9 cellular contexts compared by ENCODE assay signal in the genomic region with DNA sequence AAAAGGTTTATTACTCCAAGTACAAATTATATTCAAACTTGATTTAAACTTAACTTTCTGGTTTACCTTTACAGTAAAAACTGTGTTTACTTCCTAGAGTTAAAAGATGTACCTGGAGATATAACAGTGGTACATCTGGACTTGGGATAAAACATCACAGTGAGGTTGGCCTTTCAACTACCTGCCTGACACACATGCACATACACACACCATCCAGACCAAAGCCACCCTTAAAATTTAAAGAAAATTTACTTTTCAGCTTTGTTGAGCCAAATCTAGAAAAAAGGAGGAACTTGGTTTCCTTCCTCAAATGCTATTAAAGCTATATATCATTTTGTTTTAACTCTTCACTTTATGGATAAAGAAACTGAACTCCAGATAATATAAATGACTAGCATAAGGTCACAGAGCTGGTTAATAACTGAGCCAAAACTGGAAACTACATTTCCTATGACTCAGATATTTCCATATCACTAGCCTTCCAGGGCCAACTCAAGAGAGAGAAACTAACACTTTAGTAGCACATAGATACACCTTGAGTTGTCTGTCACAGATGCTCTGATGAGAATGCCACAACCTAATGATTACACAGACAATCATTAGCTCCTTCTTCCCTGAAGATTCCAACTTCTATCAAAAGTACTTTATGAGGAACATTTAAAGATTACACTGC. TPM values are rescaled to one million over a fixed set of nuclear protein-coding genes. Genes with fewer than 3 reads are reported as not detected.
DNase-seq lines count a peak whose midpoint lies in the region; ATAC-seq, FAIRE-seq and TF ChIP-seq lines count a peak whose summit lies in the region.
"Had no signal": no experiment of that assay in that cellular context is flagged by ENCODE, and none has a peak within 500 bp of the region (broad histone marks: within the 10 kb centered on the region; RNA-seq: fewer than 3 reads in every experiment).

No MANE protein-coding gene starts in this region.

- no peak overlapping the region for H3K4me3 ChIP-seq in GM12878

- in situ Hi-C loops in Caki2 (cut with HindIII; ENCODE audit: low pct_unique_long_range_greater_than_20kb, low sequenced_read_pairs) (no loop called here), GM12878 (cut with MboI) (no loop called here)

- no peaks in the 10 kb centered on the region for H4K20me1 ChIP-seq in GM12878 (ENCODE audit: control insufficient read depth, insufficient read depth)

- H3K79me2 ChIP-seq in GM12878 (ENCODE audit: control insufficient read depth, insufficient read depth, low read length) = no peaks in the 10 kb centered on the region

- peak; percentile 38 for FAIRE-seq in GM12878 (lab: Jason Lieb, UNC)

- no peak overlapping the region for H2AFZ ChIP-seq in GM12878 (ENCODE audit: control insufficient read depth, low read depth, low read length)
- H2AFZ ChIP-seq: parathyroid adenoma had no signal

- SMC1A ChIA-PET in GM12878 (lab: Charles Lee; ENCODE audit: uncharacterized antibody, unreplicated experiment) = interaction anchor here (0.7 to 1.7 kb wide), 9 partner anchors 8 to 723 kb away, joined by 3 to 12 read pairs (median 4); no protein-coding TSS in a partner anchor

- no peak for TF ChIP-seq RAD21 in GM12878 (IDR thresholded peaks at IDR 0.05; ENCODE audit: insufficient read depth, low read depth, low read length)

- no peak for TF ChIP-seq EP300 in GM12878 (IDR thresholded peaks at IDR 0.05; ENCODE audit: borderline replicate concordance in 1 of 2, control insufficient read depth in 1 of 2, low read depth in 2 of 2, low read length in 2 of 2)

- H3K27ac ChIP-seq in GM12878 (ENCODE audit: control insufficient read depth, insufficient read depth) (no peak overlapping the region), caudate nucleus (ENCODE audit: low read depth, low read length) (no peak overlapping the region)
- H3K27ac ChIP-seq: parathyroid adenoma had no signal

- H3K4me2 ChIP-seq in GM12878 (ENCODE audit: control insufficient read depth, insufficient read depth) = no peak overlapping the region

- no peaks in the 10 kb centered on the region for H3K9me3 ChIP-seq in GM12878 (replicated peaks; ENCODE audit: control insufficient read depth, insufficient read depth, low read length)

- BruUV-seq in GM12878 (replicated peaks; lab: Mats Ljungman, UMichigan) = no TSS peak

- no peaks in the 10 kb centered on the region for H3K36me3 ChIP-seq in GM12878 (ENCODE audit: control insufficient read depth in 2 of 2, insufficient read depth in 2 of 2, low read length in 1 of 2)

- no peak for TF ChIP-seq POLR2A in GM12878 (IDR thresholded peaks at IDR 0.05; ENCODE audit: low read depth, low read length)

- no peak for TF ChIP-seq CTCF in GM12878 (IDR thresholded peaks at IDR 0.05 in 2 of 3, conservative IDR thresholded peaks at IDR 0.05 in 1 of 3; ENCODE audit: control insufficient read depth in 2 of 3, extremely low read depth in 1 of 3, insufficient read depth in 1 of 3, low read depth in 3 of 3, low read length in 3 of 3)

- peak; percentile 61 for DNase-seq in Caki2 (ENCODE audit: low read depth)
- DNase-seq in GM12878 (ENCODE audit: low read depth, low spot score) = peak; percentile 28
- no peak for DNase-seq in caudate nucleus (lab: John Stamatoyannopoulos, UW)
- DNase-seq in cerebellar cortex (ENCODE audit: low spot score) = no peak
- DNase-seq in HuH-7 (ENCODE audit: low spot score) = no peak
- DNase-seq in activated naive CD4-positive, alpha-beta T cell treated with Interleukin-2 at 50 U/mL for 16 hours = no peak

- ATAC-seq in GM19455 (IDR thresholded peaks at IDR 0.05; ENCODE audit: unreplicated experiment) (peak; percentile 57), HG03280 (IDR thresholded peaks at IDR 0.05; ENCODE audit: unreplicated experiment) (peak; percentile 70), GM12878 (peak; percentile 94)

- no peak overlapping the region for H3K9ac ChIP-seq in GM12878 (ENCODE audit: control insufficient read depth, insufficient read depth, low read length)
- H3K9ac ChIP-seq: parathyroid adenoma had no signal

- intact Hi-C loops in GM12878 (cut with micrococcal nuclease; ENCODE audit: unreplicated experiment) = no loop called here

- CTCF ChIA-PET in GM12878 (lab: Yijun Ruan, JAX) = interaction anchor here (0.9 to 1.7 kb wide), 3 partner anchors 21 to 984 kb away, joined by 4 to 10 read pairs (median 5); no protein-coding TSS in a partner anchor

- H3K27me3 ChIP-seq in GM12878 (replicated peaks in 1 of 2; ENCODE audit: control insufficient read depth in 2 of 2, insufficient read depth in 2 of 2, low read length in 1 of 2) = no peaks in the 10 kb centered on the region

- POLR2A ChIA-PET in GM12878 (lab: Charles Lee) = interaction anchor here (0.5 kb wide), 1 partner anchor 452 kb away, joined by 3 read pairs; no protein-coding TSS in a partner anchor

- RAD21 ChIA-PET in GM12878 (lab: Charles Lee; ENCODE audit: unreplicated experiment) = interaction anchor here (0.9 to 1.2 kb wide), 4 partner anchors 8 to 887 kb away, joined by 3 to 4 read pairs (median 4); no protein-coding TSS in a partner anchor

- H3K4me1 ChIP-seq in GM12878 (ENCODE audit: control insufficient read depth, insufficient read depth, low read length) = no peaks in the 10 kb centered on the region
- H3K4me1 ChIP-seq: parathyroid adenoma had no signal

TF ChIP-seq in GM12878, 131 proteins besides CTCF, POLR2A, EP300 and RAD21:
- TF ChIP-seq SREBF2 (IDR thresholded peaks at IDR 0.05; ENCODE audit: low read length) = no peak
- peak; percentile 33; the same call in 1 of the 2 replicates for TF ChIP-seq MTA2 (IDR thresholded peaks at IDR 0.05; ENCODE audit: low read depth)

RNA-seq across cellular contexts. Expression of a gene that starts 40.8 kb away (rescaled TPM):
- 7.8 and 9.9 TPM in 2 replicates for total RNA-seq in Caki2 (2014; rRNA removed; shearing (Covaris generic); ENCODE audit: low replicate concordance)
- total RNA-seq in GM12878 (2013; cell fraction: nucleolus; rRNA removed) = 29.5 and 31.7 TPM in 2 replicates
- total RNA-seq in GM12878 (2014; rRNA removed) (1.5 and 2.1 TPM in 2 replicates), GM12878 (2014; rRNA removed; fragmentation: Illumina TruSeq; extraction: Trizol) (5.4 and 6.2 TPM in 2 replicates), GM12878 (2021) (3.7 and 4.2 TPM in 2 replicates)
- 5.6 TPM for polyA plus RNA-seq in GM12878 (2011; ENCODE audit: low read depth)
- polyA plus RNA-seq in GM12878 (2011; rRNA removed) (15.6 and 24.6 TPM in 2 replicates), GM12878 (2014; fragmentation: Illumina TruSeq; extraction: Trizol) (6.6 and 7.2 TPM in 2 replicates), GM12878 (2014; fragmentation: Nextera tagmentation; extraction: Ambion mirVana) (1 to 10 TPM; 8.0 to 8.1 TPM), GM12878 (2014; rRNA removed) (4.5 and 5.5 TPM in 2 replicates), GM12878 (2016; fragmentation: Nextera tagmentation; extraction: Ambion mirVana) (1 to 10 TPM; 7.2 to 8.2 TPM)
- 5.2 and 6.3 TPM in 2 replicates for polyA plus RNA-seq in GM12878 (2011; cell fraction: cytosol; rRNA removed)
- 9.5 and 10.0 TPM in 2 replicates for polyA plus RNA-seq in GM12878 (2011; cell fraction: nucleus; rRNA removed)
- polyA plus RNA-seq in GM12878 (2012) = 9.5 and 20.3 TPM in 2 replicates
- 13.1 TPM in 2 replicates for polyA minus RNA-seq in GM12878 (2011; rRNA and poly(A)+ RNA removed)
- polyA minus RNA-seq in GM12878 (2011; cell fraction: cytosol; rRNA and poly(A)+ RNA removed) = 4.8 and 7.8 TPM in 2 replicates
- polyA minus RNA-seq in GM12878 (2011; cell fraction: nucleus; rRNA and poly(A)+ RNA removed) = 14.9 and 20.8 TPM in 2 replicates

RNA-seq across cellular contexts. Expression of a gene that starts 41.2 kb away (rescaled TPM):
- total RNA-seq in Caki2 (2014; rRNA removed; shearing (Covaris generic); ENCODE audit: low replicate concordance) = 23.6 and 25.7 TPM in 2 replicates
- 27.4 and 31.8 TPM in 2 replicates for total RNA-seq in GM12878 (2013; cell fraction: nucleolus; rRNA removed)
- total RNA-seq in GM12878 (2014; rRNA removed) (6.6 and 9.2 TPM in 2 replicates), GM12878 (2014; rRNA removed; fragmentation: Illumina TruSeq; extraction: Trizol) (8.9 and 10.0 TPM in 2 replicates), GM12878 (2021) (7.0 and 7.2 TPM in 2 replicates)
- 4.6 TPM for polyA plus RNA-seq in GM12878 (2011; ENCODE audit: low read depth)
- polyA plus RNA-seq in GM12878 (2011; rRNA removed) (11.9 and 21.5 TPM in 2 replicates), GM12878 (2014; fragmentation: Illumina TruSeq; extraction: Trizol) (9.1 and 11.2 TPM in 2 replicates), GM12878 (2014; fragmentation: Nextera tagmentation; extraction: Ambion mirVana) (1 to 10 TPM; 6.4 to 9.4 TPM), GM12878 (2014; rRNA removed) (4.1 and 5.1 TPM in 2 replicates), GM12878 (2016; fragmentation: Nextera tagmentation; extraction: Ambion mirVana) (10 to 100 TPM; 10.2 to 11.7 TPM)
- 3.5 and 4.5 TPM in 2 replicates for polyA plus RNA-seq in GM12878 (2011; cell fraction: cytosol; rRNA removed)
- 9.5 TPM in 2 replicates for polyA plus RNA-seq in GM12878 (2011; cell fraction: nucleus; rRNA removed)
- polyA plus RNA-seq in GM12878 (2012) = 4.2 and 6.4 TPM in 2 replicates
- 10.1 and 13.7 TPM in 2 replicates for polyA minus RNA-seq in GM12878 (2011; rRNA and poly(A)+ RNA removed)
- 4.6 and 4.8 TPM in 2 replicates for polyA minus RNA-seq in GM12878 (2011; cell fraction: cytosol; rRNA and poly(A)+ RNA removed)
- 13.8 and 16.6 TPM in 2 replicates for polyA minus RNA-seq in GM12878 (2011; cell fraction: nucleus; rRNA and poly(A)+ RNA removed)

Comparison
In these comparisons a context has a peak if more than half of its experiments do, and no peak if none do; other contexts are left out.
1. DNase-seq: peak in Caki2 (single experiment) and GM12878 (single experiment); none in caudate nucleus (0 of 61), cerebellar cortex (single experiment), HuH-7 (single experiment) and activated naive CD4-positive, alpha-beta T cell treated with Interleukin-2 at 50 U/mL for 16 hours (single experiment).
2. Peak in every context shown above with its lines, with median percentiles within 50 percentile points of each other: ATAC-seq.